In genomic region chr3:58404396-58404795, GRCh38 we compare ENCODE assay signal across 1 cellular context.
TF ChIP-seq lines count a peak whose summit lies in the region.

No MANE protein-coding gene starts in this region.

TF ChIP-seq in HEK293, 187 proteins besides CTCF, POLR2A, EP300 and RAD21 (continued from another document and continues in another):
- TF ChIP-seq, protein P1, sequence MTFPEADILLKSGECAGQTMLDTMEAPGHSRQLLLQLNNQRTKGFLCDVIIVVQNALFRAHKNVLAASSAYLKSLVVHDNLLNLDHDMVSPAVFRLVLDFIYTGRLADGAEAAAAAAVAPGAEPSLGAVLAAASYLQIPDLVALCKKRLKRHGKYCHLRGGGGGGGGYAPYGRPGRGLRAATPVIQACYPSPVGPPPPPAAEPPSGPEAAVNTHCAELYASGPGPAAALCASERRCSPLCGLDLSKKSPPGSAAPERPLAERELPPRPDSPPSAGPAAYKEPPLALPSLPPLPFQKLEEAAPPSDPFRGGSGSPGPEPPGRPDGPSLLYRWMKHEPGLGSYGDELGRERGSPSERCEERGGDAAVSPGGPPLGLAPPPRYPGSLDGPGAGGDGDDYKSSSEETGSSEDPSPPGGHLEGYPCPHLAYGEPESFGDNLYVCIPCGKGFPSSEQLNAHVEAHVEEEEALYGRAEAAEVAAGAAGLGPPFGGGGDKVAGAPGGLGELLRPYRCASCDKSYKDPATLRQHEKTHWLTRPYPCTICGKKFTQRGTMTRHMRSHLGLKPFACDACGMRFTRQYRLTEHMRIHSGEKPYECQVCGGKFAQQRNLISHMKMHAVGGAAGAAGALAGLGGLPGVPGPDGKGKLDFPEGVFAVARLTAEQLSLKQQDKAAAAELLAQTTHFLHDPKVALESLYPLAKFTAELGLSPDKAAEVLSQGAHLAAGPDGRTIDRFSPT (tag by site-specific recombination; IDR thresholded peaks at IDR 0.05): peak; percentile 63; the same call in 1 of the 2 replicates
- TF ChIP-seq ZSCAN30 (tag by site-specific recombination; IDR thresholded peaks at IDR 0.05): no peak
- no peak for TF ChIP-seq ZNF549 (tag by site-specific recombination; IDR thresholded peaks at IDR 0.05)
- no peak for TF ChIP-seq ZSCAN18 (tag by site-specific recombination; IDR thresholded peaks at IDR 0.05)
- TF ChIP-seq ZNF148 (tag by site-specific recombination; IDR thresholded peaks at IDR 0.05; ENCODE audit: borderline replicate concordance): no peak
- TF ChIP-seq GLI2 (tag by site-specific recombination; IDR thresholded peaks at IDR 0.05; ENCODE audit: borderline replicate concordance, low read depth): no peak
- no peak for TF ChIP-seq ZNF280D (tag by site-specific recombination; IDR thresholded peaks at IDR 0.05)
- no peak for TF ChIP-seq ZNF558 (tag by site-specific recombination; IDR thresholded peaks at IDR 0.05)
- TF ChIP-seq ZNF18 (tag by site-specific recombination; IDR thresholded peaks at IDR 0.05): no peak
- no peak; the same call in 1 of the 2 replicates for TF ChIP-seq SP2 (tag by site-specific recombination; IDR thresholded peaks at IDR 0.05)
- TF ChIP-seq BCL11A (tag by site-specific recombination; IDR thresholded peaks at IDR 0.05; ENCODE audit: low read depth): no peak
- no peak for TF ChIP-seq ZNF19 (tag by site-specific recombination; IDR thresholded peaks at IDR 0.05; ENCODE audit: low read depth)
- no peak for TF ChIP-seq GLIS2 (tag by site-specific recombination; IDR thresholded peaks at IDR 0.05)
- TF ChIP-seq ZNF596 (tag by site-specific recombination; IDR thresholded peaks at IDR 0.05): no peak
- no peak for TF ChIP-seq ZNF777 (tag by site-specific recombination; IDR thresholded peaks at IDR 0.05; ENCODE audit: borderline replicate concordance)
- TF ChIP-seq ZNF426 (tag by site-specific recombination; IDR thresholded peaks at IDR 0.05): no peak
- TF ChIP-seq, protein P2, sequence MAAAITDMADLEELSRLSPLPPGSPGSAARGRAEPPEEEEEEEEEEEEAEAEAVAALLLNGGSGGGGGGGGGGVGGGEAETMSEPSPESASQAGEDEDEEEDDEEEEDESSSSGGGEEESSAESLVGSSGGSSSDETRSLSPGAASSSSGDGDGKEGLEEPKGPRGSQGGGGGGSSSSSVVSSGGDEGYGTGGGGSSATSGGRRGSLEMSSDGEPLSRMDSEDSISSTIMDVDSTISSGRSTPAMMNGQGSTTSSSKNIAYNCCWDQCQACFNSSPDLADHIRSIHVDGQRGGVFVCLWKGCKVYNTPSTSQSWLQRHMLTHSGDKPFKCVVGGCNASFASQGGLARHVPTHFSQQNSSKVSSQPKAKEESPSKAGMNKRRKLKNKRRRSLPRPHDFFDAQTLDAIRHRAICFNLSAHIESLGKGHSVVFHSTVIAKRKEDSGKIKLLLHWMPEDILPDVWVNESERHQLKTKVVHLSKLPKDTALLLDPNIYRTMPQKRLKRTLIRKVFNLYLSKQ (tag by site-specific recombination; IDR thresholded peaks at IDR 0.05; ENCODE audit: borderline replicate concordance): no peak
- TF ChIP-seq YY2 (tag by site-specific recombination; IDR thresholded peaks at IDR 0.05): no peak
- TF ChIP-seq ZNF366 (tag by site-specific recombination; conservative IDR thresholded peaks at IDR 0.05): peak; percentile 38; the same call in 1 of the 2 replicates
- peak; percentile 66; the same call in 1 of the 2 replicates for TF ChIP-seq ZNF660 (tag by site-specific recombination; IDR thresholded peaks at IDR 0.05)
- TF ChIP-seq OSR2 (tag by site-specific recombination; IDR thresholded peaks at IDR 0.05): peak; percentile 75
- TF ChIP-seq, protein P3, sequence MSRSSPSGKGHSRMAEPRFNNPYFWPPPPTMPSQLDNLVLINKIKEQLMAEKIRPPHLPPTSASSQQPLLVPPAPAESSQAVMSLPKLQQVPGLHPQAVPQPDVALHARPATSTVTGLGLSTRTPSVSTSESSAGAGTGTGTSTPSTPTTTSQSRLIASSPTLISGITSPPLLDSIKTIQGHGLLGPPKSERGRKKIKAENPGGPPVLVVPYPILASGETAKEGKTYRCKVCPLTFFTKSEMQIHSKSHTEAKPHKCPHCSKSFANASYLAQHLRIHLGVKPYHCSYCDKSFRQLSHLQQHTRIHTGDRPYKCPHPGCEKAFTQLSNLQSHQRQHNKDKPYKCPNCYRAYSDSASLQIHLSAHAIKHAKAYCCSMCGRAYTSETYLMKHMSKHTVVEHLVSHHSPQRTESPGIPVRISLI (tag by site-specific recombination; IDR thresholded peaks at IDR 0.05): no peak
- TF ChIP-seq GLIS1 (tag by site-specific recombination; IDR thresholded peaks at IDR 0.05): peak; percentile 33; the same call in 1 of the 2 replicates
- TF ChIP-seq, protein P4, sequence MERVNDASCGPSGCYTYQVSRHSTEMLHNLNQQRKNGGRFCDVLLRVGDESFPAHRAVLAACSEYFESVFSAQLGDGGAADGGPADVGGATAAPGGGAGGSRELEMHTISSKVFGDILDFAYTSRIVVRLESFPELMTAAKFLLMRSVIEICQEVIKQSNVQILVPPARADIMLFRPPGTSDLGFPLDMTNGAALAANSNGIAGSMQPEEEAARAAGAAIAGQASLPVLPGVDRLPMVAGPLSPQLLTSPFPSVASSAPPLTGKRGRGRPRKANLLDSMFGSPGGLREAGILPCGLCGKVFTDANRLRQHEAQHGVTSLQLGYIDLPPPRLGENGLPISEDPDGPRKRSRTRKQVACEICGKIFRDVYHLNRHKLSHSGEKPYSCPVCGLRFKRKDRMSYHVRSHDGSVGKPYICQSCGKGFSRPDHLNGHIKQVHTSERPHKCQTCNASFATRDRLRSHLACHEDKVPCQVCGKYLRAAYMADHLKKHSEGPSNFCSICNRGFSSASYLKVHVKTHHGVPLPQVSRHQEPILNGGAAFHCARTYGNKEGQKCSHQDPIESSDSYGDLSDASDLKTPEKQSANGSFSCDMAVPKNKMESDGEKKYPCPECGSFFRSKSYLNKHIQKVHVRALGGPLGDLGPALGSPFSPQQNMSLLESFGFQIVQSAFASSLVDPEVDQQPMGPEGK (tag by site-specific recombination; IDR thresholded peaks at IDR 0.05): no peak
- TF ChIP-seq ZNF157 (tag by site-specific recombination; IDR thresholded peaks at IDR 0.05): no peak
- no peak for TF ChIP-seq ZSCAN23 (tag by site-specific recombination; IDR thresholded peaks at IDR 0.05)
- no peak for TF ChIP-seq BCL6B (tag by site-specific recombination; IDR thresholded peaks at IDR 0.05)
- no peak for TF ChIP-seq HOXC10 (CRISPR knock-in tag; IDR thresholded peaks at IDR 0.05)
- no peak for TF ChIP-seq YY1 (tag by site-specific recombination; IDR thresholded peaks at IDR 0.05)
- no peak for TF ChIP-seq INSM2 (tag by site-specific recombination; IDR thresholded peaks at IDR 0.05)
- TF ChIP-seq, protein P5, sequence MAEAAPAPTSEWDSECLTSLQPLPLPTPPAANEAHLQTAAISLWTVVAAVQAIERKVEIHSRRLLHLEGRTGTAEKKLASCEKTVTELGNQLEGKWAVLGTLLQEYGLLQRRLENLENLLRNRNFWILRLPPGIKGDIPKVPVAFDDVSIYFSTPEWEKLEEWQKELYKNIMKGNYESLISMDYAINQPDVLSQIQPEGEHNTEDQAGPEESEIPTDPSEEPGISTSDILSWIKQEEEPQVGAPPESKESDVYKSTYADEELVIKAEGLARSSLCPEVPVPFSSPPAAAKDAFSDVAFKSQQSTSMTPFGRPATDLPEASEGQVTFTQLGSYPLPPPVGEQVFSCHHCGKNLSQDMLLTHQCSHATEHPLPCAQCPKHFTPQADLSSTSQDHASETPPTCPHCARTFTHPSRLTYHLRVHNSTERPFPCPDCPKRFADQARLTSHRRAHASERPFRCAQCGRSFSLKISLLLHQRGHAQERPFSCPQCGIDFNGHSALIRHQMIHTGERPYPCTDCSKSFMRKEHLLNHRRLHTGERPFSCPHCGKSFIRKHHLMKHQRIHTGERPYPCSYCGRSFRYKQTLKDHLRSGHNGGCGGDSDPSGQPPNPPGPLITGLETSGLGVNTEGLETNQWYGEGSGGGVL (tag by site-specific recombination; IDR thresholded peaks at IDR 0.05): 0 out of 2 replicates have a peak, but pooled peaks have one; percentile 26
- TF ChIP-seq ZNF701 (tag by site-specific recombination; IDR thresholded peaks at IDR 0.05): no peak
- TF ChIP-seq ZEB2 (tag by site-specific recombination; IDR thresholded peaks at IDR 0.05): peak; percentile 58; the same call in 1 of the 2 replicates
- no peak for TF ChIP-seq ZNF658 (tag by site-specific recombination; IDR thresholded peaks at IDR 0.05)
- no peak for TF ChIP-seq ZNF214 (tag by site-specific recombination; IDR thresholded peaks at IDR 0.05; ENCODE audit: borderline replicate concordance)
- TF ChIP-seq ZNF169 (tag by site-specific recombination; IDR thresholded peaks at IDR 0.05): no peak
- TF ChIP-seq ZNF211 (tag by site-specific recombination; IDR thresholded peaks at IDR 0.05; ENCODE audit: low read depth): no peak
- no peak for TF ChIP-seq IKZF3 (tag by site-specific recombination; IDR thresholded peaks at IDR 0.05)
